ENCODE assay signal across 1 cellular context in the genomic region with DNA sequence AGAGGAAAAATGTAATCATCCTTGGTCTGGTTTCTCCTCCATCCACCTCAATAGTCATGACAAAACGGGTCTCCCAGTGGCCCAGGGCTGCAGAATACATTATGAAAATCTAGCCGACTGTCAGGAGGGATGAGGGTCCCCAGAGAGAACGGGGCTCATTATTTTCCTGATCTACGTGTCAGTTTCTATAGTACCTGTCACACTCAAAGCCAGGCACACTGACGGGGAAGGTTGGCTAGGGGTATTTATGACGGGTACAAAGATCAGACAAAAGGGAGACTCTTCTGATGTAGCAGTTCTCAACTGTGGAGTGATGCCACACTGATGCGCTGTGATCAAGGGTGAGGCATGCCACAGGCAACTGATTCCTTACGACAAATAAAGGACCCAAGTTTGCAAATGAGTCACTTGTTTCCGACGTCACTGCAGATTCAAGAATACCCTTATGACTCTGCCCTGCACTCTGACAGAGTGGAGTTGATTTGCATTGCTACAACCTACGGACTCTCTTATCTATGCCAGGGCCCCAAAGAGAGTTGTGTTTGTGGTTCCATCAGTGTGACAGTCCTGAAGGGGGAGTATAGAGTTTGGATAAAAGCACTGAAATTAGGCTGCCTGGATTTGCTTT.
TF ChIP-seq lines count a peak whose summit lies in the region.

No MANE protein-coding gene starts in this region.

TF ChIP-seq in GM23338, 12 proteins besides CTCF, POLR2A, EP300 and RAD21 (continued from another document):
- TF ChIP-seq, protein P1, sequence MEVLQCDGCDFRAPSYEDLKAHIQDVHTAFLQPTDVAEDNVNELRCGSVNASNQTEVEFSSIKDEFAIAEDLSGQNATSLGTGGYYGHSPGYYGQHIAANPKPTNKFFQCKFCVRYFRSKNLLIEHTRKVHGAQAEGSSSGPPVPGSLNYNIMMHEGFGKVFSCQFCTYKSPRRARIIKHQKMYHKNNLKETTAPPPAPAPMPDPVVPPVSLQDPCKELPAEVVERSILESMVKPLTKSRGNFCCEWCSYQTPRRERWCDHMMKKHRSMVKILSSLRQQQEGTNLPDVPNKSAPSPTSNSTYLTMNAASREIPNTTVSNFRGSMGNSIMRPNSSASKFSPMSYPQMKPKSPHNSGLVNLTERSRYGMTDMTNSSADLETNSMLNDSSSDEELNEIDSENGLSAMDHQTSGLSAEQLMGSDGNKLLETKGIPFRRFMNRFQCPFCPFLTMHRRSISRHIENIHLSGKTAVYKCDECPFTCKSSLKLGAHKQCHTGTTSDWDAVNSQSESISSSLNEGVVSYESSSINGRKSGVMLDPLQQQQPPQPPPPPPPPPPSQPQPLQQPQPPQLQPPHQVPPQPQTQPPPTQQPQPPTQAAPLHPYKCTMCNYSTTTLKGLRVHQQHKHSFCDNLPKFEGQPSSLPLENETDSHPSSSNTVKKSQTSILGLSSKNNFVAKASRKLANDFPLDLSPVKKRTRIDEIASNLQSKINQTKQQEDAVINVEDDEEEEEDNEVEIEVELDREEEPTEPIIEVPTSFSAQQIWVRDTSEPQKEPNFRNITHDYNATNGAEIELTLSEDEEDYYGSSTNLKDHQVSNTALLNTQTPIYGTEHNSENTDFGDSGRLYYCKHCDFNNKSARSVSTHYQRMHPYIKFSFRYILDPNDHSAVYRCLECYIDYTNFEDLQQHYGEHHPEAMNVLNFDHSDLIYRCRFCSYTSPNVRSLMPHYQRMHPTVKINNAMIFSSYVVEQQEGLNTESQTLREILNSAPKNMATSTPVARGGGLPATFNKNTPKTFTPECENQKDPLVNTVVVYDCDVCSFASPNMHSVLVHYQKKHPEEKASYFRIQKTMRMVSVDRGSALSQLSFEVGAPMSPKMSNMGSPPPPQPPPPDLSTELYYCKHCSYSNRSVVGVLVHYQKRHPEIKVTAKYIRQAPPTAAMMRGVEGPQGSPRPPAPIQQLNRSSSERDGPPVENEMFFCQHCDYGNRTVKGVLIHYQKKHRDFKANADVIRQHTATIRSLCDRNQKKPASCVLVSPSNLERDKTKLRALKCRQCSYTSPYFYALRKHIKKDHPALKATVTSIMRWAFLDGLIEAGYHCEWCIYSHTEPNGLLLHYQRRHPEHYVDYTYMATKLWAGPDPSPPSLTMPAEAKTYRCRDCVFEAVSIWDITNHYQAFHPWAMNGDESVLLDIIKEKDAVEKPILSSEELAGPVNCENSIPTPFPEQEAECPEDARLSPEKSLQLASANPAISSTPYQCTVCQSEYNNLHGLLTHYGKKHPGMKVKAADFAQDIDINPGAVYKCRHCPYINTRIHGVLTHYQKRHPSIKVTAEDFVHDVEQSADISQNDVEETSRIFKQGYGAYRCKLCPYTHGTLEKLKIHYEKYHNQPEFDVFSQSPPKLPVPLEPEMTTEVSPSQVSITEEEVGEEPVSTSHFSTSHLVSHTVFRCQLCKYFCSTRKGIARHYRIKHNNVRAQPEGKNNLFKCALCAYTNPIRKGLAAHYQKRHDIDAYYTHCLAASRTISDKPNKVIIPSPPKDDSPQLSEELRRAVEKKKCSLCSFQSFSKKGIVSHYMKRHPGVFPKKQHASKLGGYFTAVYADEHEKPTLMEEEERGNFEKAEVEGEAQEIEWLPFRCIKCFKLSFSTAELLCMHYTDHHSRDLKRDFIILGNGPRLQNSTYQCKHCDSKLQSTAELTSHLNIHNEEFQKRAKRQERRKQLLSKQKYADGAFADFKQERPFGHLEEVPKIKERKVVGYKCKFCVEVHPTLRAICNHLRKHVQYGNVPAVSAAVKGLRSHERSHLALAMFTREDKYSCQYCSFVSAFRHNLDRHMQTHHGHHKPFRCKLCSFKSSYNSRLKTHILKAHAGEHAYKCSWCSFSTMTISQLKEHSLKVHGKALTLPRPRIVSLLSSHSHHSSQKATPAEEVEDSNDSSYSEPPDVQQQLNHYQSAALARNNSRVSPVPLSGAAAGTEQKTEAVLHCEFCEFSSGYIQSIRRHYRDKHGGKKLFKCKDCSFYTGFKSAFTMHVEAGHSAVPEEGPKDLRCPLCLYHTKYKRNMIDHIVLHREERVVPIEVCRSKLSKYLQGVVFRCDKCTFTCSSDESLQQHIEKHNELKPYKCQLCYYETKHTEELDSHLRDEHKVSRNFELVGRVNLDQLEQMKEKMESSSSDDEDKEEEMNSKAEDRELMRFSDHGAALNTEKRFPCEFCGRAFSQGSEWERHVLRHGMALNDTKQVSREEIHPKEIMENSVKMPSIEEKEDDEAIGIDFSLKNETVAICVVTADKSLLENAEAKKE (CRISPR knock-in tag; IDR thresholded peaks at IDR 0.05), result no peak
- TF ChIP-seq, protein P2, sequence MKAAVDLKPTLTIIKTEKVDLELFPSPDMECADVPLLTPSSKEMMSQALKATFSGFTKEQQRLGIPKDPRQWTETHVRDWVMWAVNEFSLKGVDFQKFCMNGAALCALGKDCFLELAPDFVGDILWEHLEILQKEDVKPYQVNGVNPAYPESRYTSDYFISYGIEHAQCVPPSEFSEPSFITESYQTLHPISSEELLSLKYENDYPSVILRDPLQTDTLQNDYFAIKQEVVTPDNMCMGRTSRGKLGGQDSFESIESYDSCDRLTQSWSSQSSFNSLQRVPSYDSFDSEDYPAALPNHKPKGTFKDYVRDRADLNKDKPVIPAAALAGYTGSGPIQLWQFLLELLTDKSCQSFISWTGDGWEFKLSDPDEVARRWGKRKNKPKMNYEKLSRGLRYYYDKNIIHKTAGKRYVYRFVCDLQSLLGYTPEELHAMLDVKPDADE (IDR thresholded peaks at IDR 0.05), result no peak
- TF ChIP-seq JUNB (IDR thresholded peaks at IDR 0.05; ENCODE audit: unreplicated experiment) (no peak), NANOG (IDR thresholded peaks at IDR 0.05; ENCODE audit: borderline replicate concordance) (no peak), STAT1 (IDR thresholded peaks at IDR 0.05; ENCODE audit: unreplicated experiment) (no peak)
